Comparison of ENCODE assay signal across 6 cellular contexts in the genomic region with DNA sequence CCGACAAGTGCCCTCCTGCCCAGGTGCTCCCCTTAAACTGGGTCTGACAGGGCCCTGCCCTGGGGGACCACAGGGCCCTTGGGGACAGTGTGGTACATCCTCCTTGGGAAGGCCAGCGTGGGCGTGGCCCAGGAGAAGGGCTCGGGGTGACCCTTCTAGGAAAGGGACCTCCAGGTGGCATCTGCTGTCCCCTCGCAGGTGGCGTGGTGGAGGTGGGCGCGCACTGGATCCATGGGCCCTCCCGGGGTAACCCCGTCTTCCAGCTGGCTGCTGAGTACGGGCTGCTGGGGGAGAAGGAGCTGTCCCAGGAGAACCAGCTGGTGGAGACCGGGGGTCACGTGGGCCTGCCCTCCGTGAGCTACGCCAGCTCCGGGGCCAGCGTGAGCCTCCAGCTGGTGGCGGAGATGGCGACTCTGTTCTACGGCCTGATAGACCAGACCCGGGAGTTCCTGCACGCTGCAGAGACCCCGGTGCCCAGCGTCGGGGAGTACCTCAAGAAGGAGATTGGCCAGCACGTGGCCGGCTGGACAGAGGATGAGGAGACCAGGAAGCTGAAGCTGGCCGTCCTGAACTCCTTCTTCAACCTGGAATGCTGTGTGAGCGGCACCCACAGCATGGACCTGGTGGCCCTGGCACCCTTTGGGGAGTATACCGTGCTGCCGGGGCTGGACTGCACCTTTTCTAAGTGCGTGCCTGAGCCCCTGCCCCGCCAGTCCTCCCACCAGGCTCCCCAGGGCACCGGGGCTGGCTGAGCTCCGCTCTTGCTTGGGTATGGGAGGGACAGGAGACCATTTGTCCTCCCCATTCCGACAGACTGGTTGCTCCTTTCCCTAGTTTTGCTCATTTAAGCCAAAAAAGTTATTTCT.
DNase-seq lines count a peak whose midpoint lies in the region; ATAC-seq and TF ChIP-seq lines count a peak whose summit lies in the region.

No MANE protein-coding gene starts in this region.

- no peak for DNase-seq in effector memory CD4-positive, alpha-beta T cell
- DNase-seq in retinal pigment epithelial cell (ENCODE audit: low read depth) (no peak), amniotic stem cell (lab: John Stamatoyannopoulos, UW) (no peak), GM03348 (ENCODE audit: low spot score) (no peak)

- no peaks in the 10 kb centered on the region for H3K36me3 ChIP-seq in effector memory CD4-positive, alpha-beta T cell (ENCODE audit: control insufficient read depth, insufficient read depth, low read length)

- H3K27me3 ChIP-seq in effector memory CD4-positive, alpha-beta T cell (replicated peaks; ENCODE audit: control insufficient read depth, insufficient read depth, low read length, poor library complexity, severe bottlenecking): no peaks in the 10 kb centered on the region

- ATAC-seq in HG02588 (IDR thresholded peaks at IDR 0.05; ENCODE audit: unreplicated experiment): peak; percentile 1
- ATAC-seq in activated CD4-positive, CD25-positive, alpha-beta regulatory T cell treated with anti-CD3 and anti-CD28 coated beads, Interleukin-2, amount 50 U/mL, for 24 hours: no peak

- H3K4me3 ChIP-seq in effector memory CD4-positive, alpha-beta T cell (ENCODE audit: insufficient read depth, low read depth, low read length, poor library complexity, severe bottlenecking): peak overlapping the region; percentile 48
- peak overlapping the region; percentile 46 for H3K4me3 ChIP-seq in retinal pigment epithelial cell (ENCODE audit: low read length)

- H3K27ac ChIP-seq in effector memory CD4-positive, alpha-beta T cell (ENCODE audit: insufficient read depth, low read length, poor library complexity, severe bottlenecking): peak overlapping the region; percentile 41

- no peak for TF ChIP-seq CTCF in retinal pigment epithelial cell (conservative IDR thresholded peaks at IDR 0.05; ENCODE audit: low read depth, low read length)

- H3K4me1 ChIP-seq in effector memory CD4-positive, alpha-beta T cell (ENCODE audit: control insufficient read depth, insufficient read depth, low read length, poor library complexity, severe bottlenecking): peaks cover 13% of the 10 kb centered on the region

- no peaks in the 10 kb centered on the region for H3K9me3 ChIP-seq in effector memory CD4-positive, alpha-beta T cell (ENCODE audit: control insufficient read depth, low read length)
